8 cellular contexts compared by ENCODE assay signal in the genomic region with DNA sequence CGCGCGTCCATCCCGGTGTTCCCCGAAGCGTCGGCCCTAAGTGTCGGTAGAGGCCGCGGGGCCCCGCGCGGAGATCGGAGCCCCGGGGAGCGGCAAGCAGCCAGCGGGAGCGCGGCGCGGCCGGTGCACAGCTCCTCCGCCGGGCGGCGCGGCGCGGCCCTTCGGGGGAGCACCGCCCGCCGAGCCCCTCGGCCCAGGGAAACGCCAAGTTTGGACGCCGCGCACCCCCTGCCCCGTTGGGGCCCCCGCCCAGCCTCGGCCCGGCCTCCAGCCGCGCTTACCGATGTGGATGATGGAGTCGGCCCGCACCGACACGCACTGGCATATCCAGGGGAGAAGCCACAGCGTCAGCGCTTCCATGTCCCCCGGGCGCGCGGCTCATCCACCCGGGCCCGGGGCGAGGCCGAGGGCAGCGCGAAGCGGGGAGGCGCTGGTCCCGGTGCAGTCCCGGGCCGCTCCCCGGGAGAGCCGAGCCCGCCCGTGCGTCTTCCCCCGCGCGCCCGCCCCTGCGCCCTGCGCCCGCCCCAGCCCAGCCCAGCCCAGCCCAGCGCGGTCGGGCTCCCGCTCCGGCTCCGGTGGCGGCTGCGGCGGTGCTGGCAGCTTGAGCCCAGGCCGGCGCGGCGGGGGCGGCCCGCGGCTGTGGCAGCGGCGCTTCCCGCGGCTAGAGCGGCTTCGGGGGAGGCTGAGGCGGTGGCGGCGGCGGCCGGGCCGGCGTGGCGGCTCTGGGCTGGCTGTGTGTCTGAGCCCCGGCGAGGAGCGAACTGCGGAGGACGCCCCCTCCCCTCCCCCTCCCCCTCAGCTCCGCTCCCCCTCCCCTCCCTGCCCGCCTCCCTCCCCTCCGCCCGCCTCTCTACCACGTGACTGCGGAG. TPM values are rescaled to one million over a fixed set of nuclear protein-coding genes. Genes with fewer than 3 reads are reported as not detected.
DNase-seq lines count a peak whose midpoint lies in the region; ATAC-seq and TF ChIP-seq lines count a peak whose summit lies in the region.
"Had no signal": no experiment of that assay in that cellular context is flagged by ENCODE, and none has a peak within 500 bp of the region (broad histone marks: within the 10 kb centered on the region; RNA-seq: fewer than 3 reads in every experiment).

A gene (minus strand): TSS at position 763 of the 869 bp plus-strand sequence.

- peak within 1 kb of the TSS; percentile 97 for H3K14ac ChIP-seq in neuronal stem cell (ENCODE audit: low read length)

- H2BK120ac ChIP-seq in neuronal stem cell (ENCODE audit: low read depth, low read length) = peak within 1 kb of the TSS; percentile 81

- WGBS in neuronal stem cell (ENCODE audit: extremely low coverage in 2 of 2, insufficient read length in 2 of 2, insufficient replicate concordance in 1 of 2), 2 donors = no CpG with 5 or more reads among the region's 119 CpGs

- peak within 1 kb of the TSS; percentile 41 to 83 for H3K4me3 ChIP-seq in neuronal stem cell (ENCODE audit: low read length in 2 of 2)

- H3K79me1 ChIP-seq in neuronal stem cell (ENCODE audit: low read depth, low read length) = no peaks in the 10 kb centered on the region

- peak within 1 kb of the TSS; percentile 22 for H2BK12ac ChIP-seq in neuronal stem cell (ENCODE audit: low read length)

- peak within 1 kb of the TSS; percentile 100 for H3K4me2 ChIP-seq in neuronal stem cell (ENCODE audit: insufficient read depth, low read length, poor library complexity, severe bottlenecking)

- ATAC-seq in HG03354 (IDR thresholded peaks at IDR 0.05; ENCODE audit: poor library complexity, severe bottlenecking, unreplicated experiment) = peak; percentile 31
- ATAC-seq in activated CD8-positive, alpha-beta T cell treated with anti-CD3 and anti-CD28 coated beads for 36 hours = peak; percentile 22

- peak within 1 kb of the TSS; percentile 70 for H3K9ac ChIP-seq in neuronal stem cell (ENCODE audit: low read depth, low read length, poor library complexity)

- intact Hi-C loops in activated CD8-positive, alpha-beta T cell treated with anti-CD3 and anti-CD28 coated beads for 36 hours (cut with micrococcal nuclease) = no loop called here
- intact Hi-C loops in activated T-helper 2 cell treated with anti-CD3 and anti-CD28 coated beads, Interferon-gamma antibody, Interleukin-2, Interleukin-4, amounts not matched to agents 10 μg/mL and 5 μg/mL and 100 μg/mL, durations not matched to agents 14 hours and 24 hours and 36 hours (cut with micrococcal nuclease) = no loop called here

- H2BK5ac ChIP-seq in neuronal stem cell (ENCODE audit: low read length) = no peak within 1 kb of the TSS

- H3K27ac ChIP-seq in neuronal stem cell (replicated peaks; ENCODE audit: low read length) = no peak within 1 kb of the TSS

- no peaks in the 10 kb centered on the region for H3K9me3 Mint-ChIP-seq in activated CD8-positive, alpha-beta T cell treated with anti-CD3 and anti-CD28 coated beads for 36 hours
- H3K9me3 Mint-ChIP-seq in glutamatergic neuron (ENCODE audit: unreplicated experiment) = peaks cover 20% of the 10 kb centered on the region
- H3K9me3 Mint-ChIP-seq in activated T-helper 2 cell treated with anti-CD3 and anti-CD28 coated beads, Interferon-gamma antibody, Interleukin-2, Interleukin-4, amounts not matched to agents 10 μg/mL and 5 μg/mL and 100 μg/mL, durations not matched to agents 14 hours and 24 hours and 36 hours = no peaks in the 10 kb centered on the region

- in situ Hi-C loops in GM13977 (cut with MboI; ENCODE audit: low pct_unique_long_range_greater_than_20kb, low sequenced_read_pairs, unreplicated experiment) = no loop called here

- peak within 1 kb of the TSS; percentile 84 for H3K4ac ChIP-seq in neuronal stem cell (ENCODE audit: low read length)

- no peak within 1 kb of the TSS for H3K27ac Mint-ChIP-seq in activated CD8-positive, alpha-beta T cell treated with anti-CD3 and anti-CD28 coated beads for 36 hours
- peak within 1 kb of the TSS; percentile 9 for H3K27ac Mint-ChIP-seq in glutamatergic neuron (ENCODE audit: unreplicated experiment)
- H3K27ac Mint-ChIP-seq in activated T-helper 2 cell treated with anti-CD3 and anti-CD28 coated beads, Interferon-gamma antibody, Interleukin-2, Interleukin-4, amounts not matched to agents 10 μg/mL and 5 μg/mL and 100 μg/mL, durations not matched to agents 14 hours and 24 hours and 36 hours = no peak within 1 kb of the TSS

- no peaks in the 10 kb centered on the region for H3K36me3 ChIP-seq in neuronal stem cell (replicated peaks in 1 of 2; ENCODE audit: control insufficient read depth in 2 of 2, insufficient read depth in 2 of 2, low read length in 2 of 2)

- H2AK5ac ChIP-seq in neuronal stem cell (ENCODE audit: low read depth, low read length) = peak within 1 kb of the TSS; percentile 90

- CTCF ChIA-PET in activated CD8-positive, alpha-beta T cell treated with anti-CD3 and anti-CD28 coated beads for 36 hours (lab: Charles Lee) = interaction anchor here (1.6 kb wide), 1 partner anchor 12 kb away, joined by 4 read pairs; no protein-coding TSS in a partner anchor

- peak within 1 kb of the TSS; percentile 85 for H2BK15ac ChIP-seq in neuronal stem cell (ENCODE audit: low read length)

- peak within 1 kb of the TSS; percentile 45 for H3K4me3 Mint-ChIP-seq in activated CD8-positive, alpha-beta T cell treated with anti-CD3 and anti-CD28 coated beads for 36 hours
- peak within 1 kb of the TSS; percentile 85 for H3K4me3 Mint-ChIP-seq in glutamatergic neuron (ENCODE audit: unreplicated experiment)
- no peak within 1 kb of the TSS for H3K4me3 Mint-ChIP-seq in activated T-helper 2 cell treated with anti-CD3 and anti-CD28 coated beads, Interferon-gamma antibody, Interleukin-2, Interleukin-4, amounts not matched to agents 10 μg/mL and 5 μg/mL and 100 μg/mL, durations not matched to agents 14 hours and 24 hours and 36 hours (ENCODE audit: low read depth)

- DNase-seq in GM13977 (ENCODE audit: low spot score) = peak; percentile 75
- no peak for DNase-seq in activated CD8-positive, alpha-beta T cell treated with anti-CD3 and anti-CD28 coated beads for 36 hours
- peak; percentile 79 for DNase-seq in glutamatergic neuron
- DNase-seq in neuronal stem cell (ENCODE audit: low spot score) = no peak
- DNase-seq in kidney tubule cell (ENCODE audit: low spot score) = no peak
- no peak for DNase-seq in activated T-helper 2 cell treated with anti-CD3 and anti-CD28 coated beads, Interferon-gamma antibody, Interleukin-2, Interleukin-4, amounts not matched to agents 10 μg/mL and 5 μg/mL and 100 μg/mL, durations not matched to agents 14 hours and 24 hours and 36 hours (ENCODE audit: low spot score)

- peaks cover 43 to 95% (median 78%) of the 10 kb centered on the region in 3 experiments for H3K27me3 ChIP-seq in neuronal stem cell (ENCODE audit: control insufficient read depth in 3 of 3, insufficient read depth in 3 of 3, low read depth in 1 of 3, low read length in 3 of 3)

- TF ChIP-seq CTCF in GM13977 (IDR thresholded peaks at IDR 0.05; ENCODE audit: extremely low read depth, insufficient read depth, missing control alignments) (no peak), glutamatergic neuron (IDR thresholded peaks at IDR 0.05; ENCODE audit: partially characterized antibody, unreplicated experiment) (no peak)
- TF ChIP-seq CTCF in activated CD8-positive, alpha-beta T cell treated with anti-CD3 and anti-CD28 coated beads for 36 hours (IDR thresholded peaks at IDR 0.05) = no peak

- POLR2A ChIA-PET in activated CD8-positive, alpha-beta T cell treated with anti-CD3 and anti-CD28 coated beads for 36 hours (lab: Charles Lee) = no interaction called here

- peak within 1 kb of the TSS; percentile 98 for H2AFZ ChIP-seq in neuronal stem cell (ENCODE audit: low read length)

- H3K18ac ChIP-seq in neuronal stem cell (ENCODE audit: low read length) = peak within 1 kb of the TSS; percentile 94

- H4K91ac ChIP-seq in neuronal stem cell (ENCODE audit: low read depth, low read length, poor library complexity) = no peak within 1 kb of the TSS

- H3K9me3 ChIP-seq in neuronal stem cell (replicated peaks in 1 of 2; ENCODE audit: control insufficient read depth in 2 of 2, insufficient read depth in 1 of 2, low read depth in 1 of 2, low read length in 2 of 2) = peaks cover 0 to 10% of the 10 kb centered on the region in 2 donors

- peaks cover 0 to 18% of the 10 kb centered on the region in 2 donors for H3K4me1 ChIP-seq in neuronal stem cell (ENCODE audit: control insufficient read depth in 2 of 2, insufficient read depth in 1 of 2, low read depth in 1 of 2, low read length in 2 of 2)

- H3K4me1 Mint-ChIP-seq in activated CD8-positive, alpha-beta T cell treated with anti-CD3 and anti-CD28 coated beads for 36 hours (ENCODE audit: low read depth) = peaks cover 12% of the 10 kb centered on the region
- peaks cover 1% of the 10 kb centered on the region for H3K4me1 Mint-ChIP-seq in glutamatergic neuron (ENCODE audit: low read depth, unreplicated experiment)
- peaks cover 3% of the 10 kb centered on the region for H3K4me1 Mint-ChIP-seq in activated T-helper 2 cell treated with anti-CD3 and anti-CD28 coated beads, Interferon-gamma antibody, Interleukin-2, Interleukin-4, amounts not matched to agents 10 μg/mL and 5 μg/mL and 100 μg/mL, durations not matched to agents 14 hours and 24 hours and 36 hours (ENCODE audit: low read depth)

- H4K8ac ChIP-seq in neuronal stem cell (ENCODE audit: low read depth, low read length) = no peak within 1 kb of the TSS

- H3K27me3 Mint-ChIP-seq in activated CD8-positive, alpha-beta T cell treated with anti-CD3 and anti-CD28 coated beads for 36 hours = peaks cover 63% of the 10 kb centered on the region
- peaks cover 38% of the 10 kb centered on the region for H3K27me3 Mint-ChIP-seq in glutamatergic neuron (ENCODE audit: unreplicated experiment)
- H3K27me3 Mint-ChIP-seq in activated T-helper 2 cell treated with anti-CD3 and anti-CD28 coated beads, Interferon-gamma antibody, Interleukin-2, Interleukin-4, amounts not matched to agents 10 μg/mL and 5 μg/mL and 100 μg/mL, durations not matched to agents 14 hours and 24 hours and 36 hours (ENCODE audit: low read depth) = peaks cover 74% of the 10 kb centered on the region

- H3K36me3 Mint-ChIP-seq in activated CD8-positive, alpha-beta T cell treated with anti-CD3 and anti-CD28 coated beads for 36 hours (ENCODE audit: low read depth) = no peaks in the 10 kb centered on the region
- H3K36me3 Mint-ChIP-seq in glutamatergic neuron (ENCODE audit: unreplicated experiment) = no peaks in the 10 kb centered on the region
- H3K36me3 Mint-ChIP-seq in activated T-helper 2 cell treated with anti-CD3 and anti-CD28 coated beads, Interferon-gamma antibody, Interleukin-2, Interleukin-4, amounts not matched to agents 10 μg/mL and 5 μg/mL and 100 μg/mL, durations not matched to agents 14 hours and 24 hours and 36 hours (ENCODE audit: low read depth) = no peaks in the 10 kb centered on the region

- peak within 1 kb of the TSS; percentile 97 for H3K23ac ChIP-seq in neuronal stem cell (ENCODE audit: low read depth, low read length, poor library complexity)

RNA-seq across cellular contexts. Expression of the gene that starts here (rescaled TPM):
- not detected for total RNA-seq in activated CD8-positive, alpha-beta T cell treated with anti-CD3 and anti-CD28 coated beads for 36 hours
- total RNA-seq in glutamatergic neuron (ENCODE audit: unreplicated experiment) = 8.0 TPM
- polyA plus RNA-seq in neuronal stem cell (2013, experiment 1 of 2) = 0.70 TPM
- polyA plus RNA-seq in neuronal stem cell (2013, experiment 2 of 2) = 0.89 TPM
- not detected in 2 replicates for total RNA-seq in activated T-helper 2 cell treated with anti-CD3 and anti-CD28 coated beads, Interferon-gamma antibody, Interleukin-2, Interleukin-4, amounts not matched to agents 10 μg/mL and 5 μg/mL and 100 μg/mL, durations not matched to agents 14 hours and 24 hours and 36 hours
- total RNA-seq: T-helper 1 cell treated with Interleukin-12 subunit alpha and Interleukin-12 subunit beta and Interleukin-4 antibody, amounts not matched to agents 30 ng/mL and 1 ng/mL, for 36 hours had no signal

Comparison
In these comparisons a context has a peak if more than half of its experiments do, and no peak if none do; other contexts are left out.
1. Peak in ATAC-seq in activated CD8-positive, alpha-beta T cell treated with anti-CD3 and anti-CD28 coated beads for 36 hours; RNA of the gene not detected or under 1 TPM.
2. DNase-seq: peak in GM13977 (single experiment) and glutamatergic neuron (single experiment); none in activated CD8-positive, alpha-beta T cell treated with anti-CD3 and anti-CD28 coated beads for 36 hours (single experiment), neuronal stem cell (single experiment), kidney tubule cell (single experiment) and activated T-helper 2 cell treated with anti-CD3 and anti-CD28 coated beads, Interferon-gamma antibody, Interleukin-2, Interleukin-4, amounts not matched to agents 10 μg/mL and 5 μg/mL and 100 μg/mL, durations not matched to agents 14 hours and 24 hours and 36 hours (single experiment).